Comparison of ENCODE assay signal across 16 cellular contexts in the genomic region with DNA sequence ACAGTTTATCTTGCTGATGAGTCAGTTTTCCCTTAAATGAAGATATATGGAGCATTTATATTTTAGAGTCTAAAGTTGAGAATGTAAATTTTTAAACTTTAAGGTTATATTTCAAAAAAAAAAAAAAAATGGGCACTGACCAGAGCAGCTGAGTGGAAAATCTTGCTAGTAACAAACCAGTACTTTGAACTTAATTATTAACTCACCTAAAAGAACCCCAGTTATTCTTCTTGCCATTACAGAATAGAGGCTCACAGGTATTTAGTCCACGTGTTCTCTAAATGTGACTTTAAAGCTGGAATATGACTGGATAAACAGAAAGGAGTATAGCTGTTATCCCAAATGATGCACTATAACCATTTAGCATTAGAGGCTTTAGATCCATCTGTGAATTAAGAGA.
"Had no signal": no experiment of that assay in that cellular context is flagged by ENCODE, and none has a peak within 500 bp of the region (broad histone marks: within the 10 kb centered on the region; RNA-seq: fewer than 3 reads in every experiment).

No MANE protein-coding gene starts in this region.

- ATAC-seq: activated CD4-positive, CD25-positive, alpha-beta regulatory T cell treated with anti-CD3 and anti-CD28 coated beads, Interleukin-2, amount 50 U/mL, for 24 hours; activated CD8-positive, alpha-beta T cell treated with anti-CD3 and anti-CD28 coated beads, Interleukin-2, amount 10 ng/mL, durations not matched to agents 7 days and 5 days; lower lobe of right lung had no signal

- DNase-seq: activated CD4-positive, alpha-beta T cell treated with anti-CD3 and anti-CD28 coated beads, Interleukin-2, amount 10 ng/mL, durations not matched to agents 7 days and 5 days; activated CD8-positive, alpha-beta T cell treated with anti-CD3 and anti-CD28 coated beads, Interleukin-2, amount 10 ng/mL, durations not matched to agents 7 days and 5 days; activated naive CD4-positive, alpha-beta T cell treated with Interleukin-2 at 50 U/mL for 16 hours; activated naive CD8-positive, alpha-beta T cell treated with anti-CD3 and anti-CD28 coated beads, Interleukin-2, amount 10 ng/mL, durations not matched to agents 7 days and 5 days; activated T-cell treated with anti-CD3 and anti-CD28 coated beads, Interleukin-2, amount 50 U/mL, for 24 hours; effector CD8-positive, alpha-beta T cell; lower lobe of right lung; stimulated activated CD4-positive, alpha-beta T cell treated with anti-CD3 and anti-CD28 coated beads, Interleukin-4, amount 100 ng/mL, for 1 hour; stomach; trophoblast cell had no signal

- H3K4me3 ChIP-seq: cardiac muscle cell, esophagus muscularis mucosa, lower lobe of right lung, prostate gland, smooth muscle cell, stomach, vagina had no signal

- H3K4me1 ChIP-seq: esophagus muscularis mucosa, lower lobe of right lung, prostate gland, vagina had no signal

- H3K27ac ChIP-seq: cardiac muscle cell, esophagus muscularis mucosa, lower lobe of right lung, prostate gland, stomach, vagina had no signal

- H3K27me3 ChIP-seq: cardiac muscle cell, esophagus muscularis mucosa, stomach, vagina had no signal

- H3K9me3 ChIP-seq: esophagus muscularis mucosa, lower lobe of right lung, prostate gland, stomach, vagina had no signal

- H3K4me2 ChIP-seq: smooth muscle cell had no signal

- H3K36me3 ChIP-seq: cardiac muscle cell, esophagus muscularis mucosa, lower lobe of right lung, prostate gland, stomach, vagina had no signal
